In the genomic region with DNA sequence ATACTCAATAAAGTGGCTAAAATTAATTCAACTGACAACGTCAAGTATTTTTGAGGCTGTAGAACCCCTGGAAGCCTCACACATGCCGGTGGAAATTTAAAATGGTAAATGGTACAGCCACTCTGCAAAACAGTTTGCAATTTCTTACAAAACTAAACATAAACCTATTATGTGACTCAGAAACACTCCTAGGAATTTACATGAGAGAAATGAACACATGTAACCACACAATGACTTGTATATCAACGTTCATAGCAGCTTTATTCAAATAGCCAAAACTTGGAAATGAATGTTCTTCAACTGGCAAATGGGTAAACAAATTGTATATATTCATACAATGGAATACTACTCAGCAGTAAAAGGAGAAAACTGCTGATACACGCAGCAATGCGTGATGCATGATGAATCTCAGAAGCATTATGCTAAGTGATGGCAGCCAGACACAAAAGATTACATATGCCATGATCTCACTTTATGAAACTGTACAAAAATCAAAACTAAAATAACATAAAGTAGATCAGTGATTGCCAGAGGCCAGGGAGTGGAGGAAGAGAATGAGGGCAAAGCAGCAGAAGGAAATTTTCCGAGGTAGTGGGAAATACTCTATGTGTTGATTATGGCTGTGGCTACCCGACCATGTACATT, we compare ENCODE assay signal across 21 cellular contexts.
"Had no signal": no experiment of that assay in that cellular context is flagged by ENCODE, and none has a peak within 500 bp of the region (broad histone marks: within the 10 kb centered on the region; RNA-seq: fewer than 3 reads in every experiment).

No MANE protein-coding gene starts in this region.

- H3K36me3 ChIP-seq: heart right ventricle, lower lobe of right lung, thoracic aorta had no signal

- H3K27ac ChIP-seq: epithelial cell of prostate, lower lobe of right lung, thoracic aorta had no signal

- H3K4me1 Mint-ChIP-seq: activated naive CD8-positive, alpha-beta T cell treated with anti-CD3 and anti-CD28 coated beads for 36 hours; naive B cell had no signal

- ATAC-seq: activated CD8-positive, alpha-beta memory T cell treated with anti-CD3 and anti-CD28 coated beads, Interleukin-2, amount 10 ng/mL, durations not matched to agents 7 days and 5 days; activated CD8-positive, alpha-beta T cell treated with anti-CD3 and anti-CD28 coated beads for 36 hours; heart right ventricle; left lobe of liver; lower lobe of right lung; mucosa of descending colon; T-helper 17 cell had no signal

- H3K27me3 ChIP-seq: heart right ventricle had no signal

- DNase-seq: activated CD4-positive, alpha-beta T cell treated with anti-CD3 and anti-CD28 coated beads for 48 hours; activated CD8-positive, alpha-beta memory T cell treated with anti-CD3 and anti-CD28 coated beads, Interleukin-2, amount 10 ng/mL, durations not matched to agents 7 days and 5 days; activated CD8-positive, alpha-beta T cell treated with anti-CD3 and anti-CD28 coated beads for 36 hours; activated naive CD8-positive, alpha-beta T cell treated with anti-CD3 and anti-CD28 coated beads for 36 hours; cerebellar nuclear complex; heart right ventricle; lower lobe of right lung; mesendoderm; mucosa of descending colon; naive B cell; nucleus accumbens; retina; stimulated activated CD4-positive, alpha-beta T cell treated with anti-CD3 and anti-CD28 coated beads, Interleukin-4, amount 100 ng/mL, for 24 hours; stimulated activated naive CD4-positive, alpha-beta T cell treated with Interleukin-2 at 50 U/mL for 16 hours; SW 1271; T-helper 17 cell had no signal

- H3K9me3 ChIP-seq: heart right ventricle, lower lobe of right lung, mucosa of descending colon, thoracic aorta had no signal

- H3K4me3 ChIP-seq: heart right ventricle, lower lobe of right lung, mucosa of descending colon, thoracic aorta had no signal

- H3K9me3 Mint-ChIP-seq: activated CD8-positive, alpha-beta T cell treated with anti-CD3 and anti-CD28 coated beads for 36 hours; type B pancreatic cell had no signal

- H3K36me3 Mint-ChIP-seq: activated CD8-positive, alpha-beta memory T cell treated with anti-CD3 and anti-CD28 coated beads, Interleukin-2, amount 10 ng/mL, durations not matched to agents 7 days and 5 days; activated naive CD8-positive, alpha-beta T cell treated with anti-CD3 and anti-CD28 coated beads for 36 hours; type B pancreatic cell had no signal

- H3K27me3 Mint-ChIP-seq: activated CD8-positive, alpha-beta memory T cell treated with anti-CD3 and anti-CD28 coated beads, Interleukin-2, amount 10 ng/mL, durations not matched to agents 7 days and 5 days; activated CD8-positive, alpha-beta T cell treated with anti-CD3 and anti-CD28 coated beads for 36 hours; activated naive CD8-positive, alpha-beta T cell treated with anti-CD3 and anti-CD28 coated beads for 36 hours; type B pancreatic cell had no signal

- H3K4me3 Mint-ChIP-seq: activated CD8-positive, alpha-beta memory T cell treated with anti-CD3 and anti-CD28 coated beads, Interleukin-2, amount 10 ng/mL, durations not matched to agents 7 days and 5 days; activated CD8-positive, alpha-beta T cell treated with anti-CD3 and anti-CD28 coated beads for 36 hours; activated naive CD8-positive, alpha-beta T cell treated with anti-CD3 and anti-CD28 coated beads for 36 hours; activated T-helper 1 cell treated with anti-CD3 and anti-CD28 coated beads, Interleukin-12 subunit alpha, Interleukin-12 subunit beta, Interleukin-2, Interleukin-4 antibody, amounts not matched to agents 30 ng/mL and 10 ng/mL and 1 ng/mL, durations not matched to agents 14 hours and 24 hours and 36 hours; T-helper 17 cell; type B pancreatic cell had no signal

- H3K27ac Mint-ChIP-seq: activated CD8-positive, alpha-beta memory T cell treated with anti-CD3 and anti-CD28 coated beads, Interleukin-2, amount 10 ng/mL, durations not matched to agents 7 days and 5 days; activated CD8-positive, alpha-beta T cell treated with anti-CD3 and anti-CD28 coated beads for 36 hours; activated naive CD8-positive, alpha-beta T cell treated with anti-CD3 and anti-CD28 coated beads for 36 hours; activated T-helper 1 cell treated with anti-CD3 and anti-CD28 coated beads, Interleukin-12 subunit alpha, Interleukin-12 subunit beta, Interleukin-2, Interleukin-4 antibody, amounts not matched to agents 30 ng/mL and 10 ng/mL and 1 ng/mL, durations not matched to agents 14 hours and 24 hours and 36 hours; T-helper 17 cell; type B pancreatic cell had no signal
